In genomic region chr21:33479679-33480480, GRCh38 we compare ENCODE assay signal across 1 cellular context.
TF ChIP-seq lines count a peak whose summit lies in the region.

Gene TMEM50B, minus strand, starts transcription at chr21:33479974. Its CDS starts 11,089 bp downstream, at chr21:33468885.

TF ChIP-seq in HepG2, 621 proteins besides CTCF, POLR2A, EP300 and RAD21 (continued from another document and continues in another):
- TF ChIP-seq, protein P1, sequence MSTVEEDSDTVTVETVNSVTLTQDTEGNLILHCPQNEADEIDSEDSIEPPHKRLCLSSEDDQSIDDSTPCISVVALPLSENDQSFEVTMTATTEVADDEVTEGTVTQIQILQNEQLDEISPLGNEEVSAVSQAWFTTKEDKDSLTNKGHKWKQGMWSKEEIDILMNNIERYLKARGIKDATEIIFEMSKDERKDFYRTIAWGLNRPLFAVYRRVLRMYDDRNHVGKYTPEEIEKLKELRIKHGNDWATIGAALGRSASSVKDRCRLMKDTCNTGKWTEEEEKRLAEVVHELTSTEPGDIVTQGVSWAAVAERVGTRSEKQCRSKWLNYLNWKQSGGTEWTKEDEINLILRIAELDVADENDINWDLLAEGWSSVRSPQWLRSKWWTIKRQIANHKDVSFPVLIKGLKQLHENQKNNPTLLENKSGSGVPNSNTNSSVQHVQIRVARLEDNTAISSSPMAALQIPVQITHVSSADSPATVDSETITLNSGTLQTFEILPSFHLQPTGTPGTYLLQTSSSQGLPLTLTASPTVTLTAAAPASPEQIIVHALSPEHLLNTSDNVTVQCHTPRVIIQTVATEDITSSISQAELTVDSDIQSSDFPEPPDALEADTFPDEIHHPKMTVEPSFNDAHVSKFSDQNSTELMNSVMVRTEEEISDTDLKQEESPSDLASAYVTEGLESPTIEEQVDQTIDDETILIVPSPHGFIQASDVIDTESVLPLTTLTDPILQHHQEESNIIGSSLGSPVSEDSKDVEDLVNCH (CRISPR knock-in tag; IDR thresholded peaks at IDR 0.05), result no peak
- TF ChIP-seq MED1 (CRISPR knock-in tag; IDR thresholded peaks at IDR 0.05) (peak; percentile 32), DZIP1 (CRISPR knock-in tag; IDR thresholded peaks at IDR 0.05) (no peak), ZNF841 (CRISPR knock-in tag; IDR thresholded peaks at IDR 0.05; ENCODE audit: borderline replicate concordance) (no peak; the same call in 1 of the 2 replicates), NCOA5 (CRISPR knock-in tag; IDR thresholded peaks at IDR 0.05) (no peak), ZNF615 (CRISPR knock-in tag; IDR thresholded peaks at IDR 0.05; ENCODE audit: borderline replicate concordance) (no peak), ZSCAN20 (CRISPR knock-in tag; IDR thresholded peaks at IDR 0.05; ENCODE audit: borderline replicate concordance) (no peak; the same call in 1 of the 2 replicates), ZEB1 (IDR thresholded peaks at IDR 0.05; ENCODE audit: insufficient replicate concordance, low read depth) (no peak), FOXA3 (CRISPR knock-in tag; IDR thresholded peaks at IDR 0.05) (no peak), EEA1 (CRISPR knock-in tag; IDR thresholded peaks at IDR 0.05; ENCODE audit: borderline replicate concordance) (no peak), NFE2 (CRISPR knock-in tag; IDR thresholded peaks at IDR 0.05) (no peak), ZNF629 (CRISPR knock-in tag; conservative IDR thresholded peaks at IDR 0.05) (no peak), ZNF850 (CRISPR knock-in tag; conservative IDR thresholded peaks at IDR 0.05) (no peak), NR1H2 (CRISPR knock-in tag; IDR thresholded peaks at IDR 0.05; ENCODE audit: borderline replicate concordance, low read depth) (no peak), SNAI1 (CRISPR knock-in tag; IDR thresholded peaks at IDR 0.05; ENCODE audit: borderline replicate concordance) (no peak), NR2F6 (IDR thresholded peaks at IDR 0.05) (no peak), NR2F6 (CRISPR knock-in tag; IDR thresholded peaks at IDR 0.05) (peak; percentile 28; the same call in 1 of the 2 replicates), ZFP36 (IDR thresholded peaks at IDR 0.05; ENCODE audit: borderline replicate concordance, low read depth, low read length, partially characterized antibody) (no peak), ASH2L (IDR thresholded peaks at IDR 0.05; ENCODE audit: insufficient read length, low read depth, low read length) (peak; percentile 70), ZNF775 (CRISPR knock-in tag; IDR thresholded peaks at IDR 0.05; ENCODE audit: borderline replicate concordance) (no peak), MLX (CRISPR knock-in tag; IDR thresholded peaks at IDR 0.05) (no peak), RBFOX2 (IDR thresholded peaks at IDR 0.05; ENCODE audit: low read depth, low read length) (peak; percentile 89), ZNF543 (CRISPR knock-in tag; IDR thresholded peaks at IDR 0.05) (no peak; the same call in 1 of the 2 replicates), SNAPC5 (CRISPR knock-in tag; IDR thresholded peaks at IDR 0.05; ENCODE audit: borderline replicate concordance) (no peak; the same call in 1 of the 2 replicates), KDM5B (CRISPR knock-in tag; IDR thresholded peaks at IDR 0.05; ENCODE audit: borderline replicate concordance) (no peak), KDM6A (CRISPR knock-in tag; IDR thresholded peaks at IDR 0.05; ENCODE audit: low read depth) (no peak), NKX3-1 (CRISPR knock-in tag; IDR thresholded peaks at IDR 0.05) (no peak), NFATC3 (CRISPR knock-in tag; IDR thresholded peaks at IDR 0.05) (no peak), TRIM24 (CRISPR knock-in tag; IDR thresholded peaks at IDR 0.05) (no peak), SRF (IDR thresholded peaks at IDR 0.05; ENCODE audit: low read depth, low read length) (no peak), STAG1 (CRISPR knock-in tag; IDR thresholded peaks at IDR 0.05) (peak; percentile 47), MLXIP (CRISPR knock-in tag; IDR thresholded peaks at IDR 0.05; ENCODE audit: borderline replicate concordance) (peak; percentile 29; the same call in 1 of the 2 replicates), FIP1L1 (IDR thresholded peaks at IDR 0.05; ENCODE audit: borderline replicate concordance, insufficient read depth, low read depth, low read length) (no peak), JARID2 (CRISPR knock-in tag; IDR thresholded peaks at IDR 0.05; ENCODE audit: insufficient replicate concordance) (no peak), NRL (CRISPR knock-in tag; IDR thresholded peaks at IDR 0.05; ENCODE audit: borderline replicate concordance) (no peak), SRY (CRISPR knock-in tag; IDR thresholded peaks at IDR 0.05) (no peak), CHCHD3 (CRISPR knock-in tag; IDR thresholded peaks at IDR 0.05) (peak; percentile 25; the same call in 1 of the 2 replicates), ZNF101 (CRISPR knock-in tag; IDR thresholded peaks at IDR 0.05; ENCODE audit: borderline replicate concordance, low read depth) (no peak)
- TF ChIP-seq, protein P2, sequence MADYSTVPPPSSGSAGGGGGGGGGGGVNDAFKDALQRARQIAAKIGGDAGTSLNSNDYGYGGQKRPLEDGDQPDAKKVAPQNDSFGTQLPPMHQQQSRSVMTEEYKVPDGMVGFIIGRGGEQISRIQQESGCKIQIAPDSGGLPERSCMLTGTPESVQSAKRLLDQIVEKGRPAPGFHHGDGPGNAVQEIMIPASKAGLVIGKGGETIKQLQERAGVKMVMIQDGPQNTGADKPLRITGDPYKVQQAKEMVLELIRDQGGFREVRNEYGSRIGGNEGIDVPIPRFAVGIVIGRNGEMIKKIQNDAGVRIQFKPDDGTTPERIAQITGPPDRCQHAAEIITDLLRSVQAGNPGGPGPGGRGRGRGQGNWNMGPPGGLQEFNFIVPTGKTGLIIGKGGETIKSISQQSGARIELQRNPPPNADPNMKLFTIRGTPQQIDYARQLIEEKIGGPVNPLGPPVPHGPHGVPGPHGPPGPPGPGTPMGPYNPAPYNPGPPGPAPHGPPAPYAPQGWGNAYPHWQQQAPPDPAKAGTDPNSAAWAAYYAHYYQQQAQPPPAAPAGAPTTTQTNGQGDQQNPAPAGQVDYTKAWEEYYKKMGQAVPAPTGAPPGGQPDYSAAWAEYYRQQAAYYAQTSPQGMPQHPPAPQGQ (CRISPR knock-in tag; IDR thresholded peaks at IDR 0.05; ENCODE audit: borderline replicate concordance), result no peak
- TF ChIP-seq, protein P3, sequence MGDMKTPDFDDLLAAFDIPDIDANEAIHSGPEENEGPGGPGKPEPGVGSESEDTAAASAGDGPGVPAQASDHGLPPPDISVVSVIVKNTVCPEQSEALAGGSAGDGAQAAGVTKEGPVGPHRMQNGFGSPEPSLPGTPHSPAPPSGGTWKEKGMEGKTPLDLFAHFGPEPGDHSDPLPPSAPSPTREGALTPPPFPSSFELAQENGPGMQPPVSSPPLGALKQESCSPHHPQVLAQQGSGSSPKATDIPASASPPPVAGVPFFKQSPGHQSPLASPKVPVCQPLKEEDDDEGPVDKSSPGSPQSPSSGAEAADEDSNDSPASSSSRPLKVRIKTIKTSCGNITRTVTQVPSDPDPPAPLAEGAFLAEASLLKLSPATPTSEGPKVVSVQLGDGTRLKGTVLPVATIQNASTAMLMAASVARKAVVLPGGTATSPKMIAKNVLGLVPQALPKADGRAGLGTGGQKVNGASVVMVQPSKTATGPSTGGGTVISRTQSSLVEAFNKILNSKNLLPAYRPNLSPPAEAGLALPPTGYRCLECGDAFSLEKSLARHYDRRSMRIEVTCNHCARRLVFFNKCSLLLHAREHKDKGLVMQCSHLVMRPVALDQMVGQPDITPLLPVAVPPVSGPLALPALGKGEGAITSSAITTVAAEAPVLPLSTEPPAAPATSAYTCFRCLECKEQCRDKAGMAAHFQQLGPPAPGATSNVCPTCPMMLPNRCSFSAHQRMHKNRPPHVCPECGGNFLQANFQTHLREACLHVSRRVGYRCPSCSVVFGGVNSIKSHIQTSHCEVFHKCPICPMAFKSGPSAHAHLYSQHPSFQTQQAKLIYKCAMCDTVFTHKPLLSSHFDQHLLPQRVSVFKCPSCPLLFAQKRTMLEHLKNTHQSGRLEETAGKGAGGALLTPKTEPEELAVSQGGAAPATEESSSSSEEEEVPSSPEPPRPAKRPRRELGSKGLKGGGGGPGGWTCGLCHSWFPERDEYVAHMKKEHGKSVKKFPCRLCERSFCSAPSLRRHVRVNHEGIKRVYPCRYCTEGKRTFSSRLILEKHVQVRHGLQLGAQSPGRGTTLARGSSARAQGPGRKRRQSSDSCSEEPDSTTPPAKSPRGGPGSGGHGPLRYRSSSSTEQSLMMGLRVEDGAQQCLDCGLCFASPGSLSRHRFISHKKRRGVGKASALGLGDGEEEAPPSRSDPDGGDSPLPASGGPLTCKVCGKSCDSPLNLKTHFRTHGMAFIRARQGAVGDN (CRISPR knock-in tag; IDR thresholded peaks at IDR 0.05), result peak; percentile 75
- TF ChIP-seq, protein P4, sequence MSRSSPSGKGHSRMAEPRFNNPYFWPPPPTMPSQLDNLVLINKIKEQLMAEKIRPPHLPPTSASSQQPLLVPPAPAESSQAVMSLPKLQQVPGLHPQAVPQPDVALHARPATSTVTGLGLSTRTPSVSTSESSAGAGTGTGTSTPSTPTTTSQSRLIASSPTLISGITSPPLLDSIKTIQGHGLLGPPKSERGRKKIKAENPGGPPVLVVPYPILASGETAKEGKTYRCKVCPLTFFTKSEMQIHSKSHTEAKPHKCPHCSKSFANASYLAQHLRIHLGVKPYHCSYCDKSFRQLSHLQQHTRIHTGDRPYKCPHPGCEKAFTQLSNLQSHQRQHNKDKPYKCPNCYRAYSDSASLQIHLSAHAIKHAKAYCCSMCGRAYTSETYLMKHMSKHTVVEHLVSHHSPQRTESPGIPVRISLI (CRISPR knock-in tag; IDR thresholded peaks at IDR 0.05; ENCODE audit: borderline replicate concordance), result peak; percentile 22; the same call in 1 of the 2 replicates
